Comparison of ENCODE assay signal across 11 cellular contexts in the genomic region with DNA sequence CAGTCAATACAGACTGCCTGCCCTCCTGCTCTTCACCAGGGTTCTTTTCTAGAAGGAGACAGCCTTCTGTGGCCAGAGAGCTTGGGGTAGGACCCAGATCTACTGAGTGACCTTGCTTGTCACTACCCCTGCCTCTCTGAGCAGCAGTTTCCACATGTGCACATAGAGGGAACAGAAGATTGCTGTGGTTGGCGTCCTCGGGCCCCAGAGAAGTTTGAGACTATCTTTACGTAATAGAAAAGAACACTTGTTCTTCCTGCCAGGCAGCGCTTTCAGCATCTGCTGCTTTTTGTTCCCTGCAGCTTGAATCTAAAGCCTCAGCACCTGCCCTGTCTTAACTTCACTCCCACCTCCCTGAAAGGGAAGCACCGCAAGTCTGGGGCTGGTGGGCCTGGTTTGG. TPM values are rescaled to one million over a fixed set of nuclear protein-coding genes. Genes with fewer than 3 reads are reported as not detected.
DNase-seq lines count a peak whose midpoint lies in the region; ATAC-seq lines count a peak whose summit lies in the region.
"Had no signal": no experiment of that assay in that cellular context is flagged by ENCODE, and none has a peak within 500 bp of the region (broad histone marks: within the 10 kb centered on the region; RNA-seq: fewer than 3 reads in every experiment).

No MANE protein-coding gene starts in this region.

- CTCF ChIA-PET in activated CD4-positive, alpha-beta memory T cell treated with anti-CD3 and anti-CD28 coated beads for 36 hours (lab: Charles Lee), result interaction anchor here (1.6 to 1.8 kb wide), 3 partner anchors 12 to 52 kb away, joined by 4 read pairs; a partner anchor contains a TSS
- CTCF ChIA-PET in activated CD4-positive, alpha-beta memory T cell treated with anti-CD3 and anti-CD28 coated beads, Interleukin-2, amount 10 ng/mL, durations not matched to agents 7 days and 5 days (lab: Charles Lee), result interaction anchor here (2.0 kb wide), 1 partner anchor 62 kb away, joined by 5 read pairs; no protein-coding TSS in a partner anchor

- no peak for DNase-seq in activated CD4-positive, alpha-beta memory T cell treated with anti-CD3 and anti-CD28 coated beads for 36 hours
- DNase-seq in activated CD4-positive, alpha-beta memory T cell treated with anti-CD3 and anti-CD28 coated beads, Interleukin-2, amount 10 ng/mL, durations not matched to agents 7 days and 5 days, result no peak
- peak; percentile 78 for DNase-seq in RPMI8226
- no peak for DNase-seq in effector memory CD8-positive, alpha-beta T cell
- DNase-seq in SHP77 (lab: John Stamatoyannopoulos, UW), result no peak
- no peak for DNase-seq in glomerular visceral epithelial cell (ENCODE audit: extremely low spot score)
- DNase-seq: activated CD4-positive, alpha-beta T cell treated with anti-CD3 and anti-CD28 coated beads, Interleukin-2, amount 50 U/mL, for 1 hour; trophoblast cell had no signal

- H3K4me3 Mint-ChIP-seq in activated CD4-positive, alpha-beta memory T cell treated with anti-CD3 and anti-CD28 coated beads for 36 hours, result no peak overlapping the region
- no peak overlapping the region for H3K4me3 Mint-ChIP-seq in activated CD4-positive, alpha-beta memory T cell treated with anti-CD3 and anti-CD28 coated beads, Interleukin-2, amount 10 ng/mL, durations not matched to agents 7 days and 5 days
- no peak overlapping the region for H3K4me3 Mint-ChIP-seq in effector memory CD8-positive, alpha-beta T cell
- no peak overlapping the region for H3K4me3 Mint-ChIP-seq in stimulated activated memory B cell treated with anti-CD40 and anti-IgM and Interleukin-4, amounts not matched to agents 10 μg/mL and 1 μg/mL and 100 μg/mL, for 72 hours

- H3K27me3 Mint-ChIP-seq in activated CD4-positive, alpha-beta memory T cell treated with anti-CD3 and anti-CD28 coated beads for 36 hours, result no peaks in the 10 kb centered on the region
- H3K27me3 Mint-ChIP-seq in activated CD4-positive, alpha-beta memory T cell treated with anti-CD3 and anti-CD28 coated beads, Interleukin-2, amount 10 ng/mL, durations not matched to agents 7 days and 5 days, result no peaks in the 10 kb centered on the region
- no peaks in the 10 kb centered on the region for H3K27me3 Mint-ChIP-seq in effector memory CD8-positive, alpha-beta T cell
- H3K27me3 Mint-ChIP-seq in stimulated activated memory B cell treated with anti-CD40 and anti-IgM and Interleukin-4, amounts not matched to agents 10 μg/mL and 1 μg/mL and 100 μg/mL, for 72 hours, result no peaks in the 10 kb centered on the region

- peak overlapping the region; percentile 39 for H3K27ac Mint-ChIP-seq in activated CD4-positive, alpha-beta memory T cell treated with anti-CD3 and anti-CD28 coated beads for 36 hours
- H3K27ac Mint-ChIP-seq in activated CD4-positive, alpha-beta memory T cell treated with anti-CD3 and anti-CD28 coated beads, Interleukin-2, amount 10 ng/mL, durations not matched to agents 7 days and 5 days, result no peak overlapping the region
- peak overlapping the region; percentile 100 for H3K27ac Mint-ChIP-seq in effector memory CD8-positive, alpha-beta T cell
- H3K27ac Mint-ChIP-seq in stimulated activated memory B cell treated with anti-CD40 and anti-IgM and Interleukin-4, amounts not matched to agents 10 μg/mL and 1 μg/mL and 100 μg/mL, for 72 hours, result peak overlapping the region; percentile 99

- no peak for ATAC-seq in effector memory CD8-positive, alpha-beta T cell (replicated peaks)
- ATAC-seq in stimulated activated memory B cell treated with anti-CD40 and anti-IgM and Interleukin-4, amounts not matched to agents 10 μg/mL and 1 μg/mL and 100 μg/mL, for 72 hours, result no peak
- ATAC-seq in HG03442 (IDR thresholded peaks at IDR 0.05; ENCODE audit: unreplicated experiment), result no peak
- ATAC-seq: mucosa of descending colon had no signal

- peaks cover 20% of the 10 kb centered on the region for H3K36me3 Mint-ChIP-seq in activated CD4-positive, alpha-beta memory T cell treated with anti-CD3 and anti-CD28 coated beads for 36 hours
- H3K36me3 Mint-ChIP-seq in activated CD4-positive, alpha-beta memory T cell treated with anti-CD3 and anti-CD28 coated beads, Interleukin-2, amount 10 ng/mL, durations not matched to agents 7 days and 5 days (ENCODE audit: low read depth), result peaks cover 19% of the 10 kb centered on the region
- peaks cover 20% of the 10 kb centered on the region for H3K36me3 Mint-ChIP-seq in effector memory CD8-positive, alpha-beta T cell (ENCODE audit: insufficient read depth)
- H3K36me3 Mint-ChIP-seq in stimulated activated memory B cell treated with anti-CD40 and anti-IgM and Interleukin-4, amounts not matched to agents 10 μg/mL and 1 μg/mL and 100 μg/mL, for 72 hours, result peaks cover 56% of the 10 kb centered on the region

- POLR2A ChIA-PET in activated CD4-positive, alpha-beta memory T cell treated with anti-CD3 and anti-CD28 coated beads for 36 hours (lab: Charles Lee), result interaction anchor here (4.3 kb wide), 1 partner anchor 31 kb away, joined by 14 read pairs; no protein-coding TSS in a partner anchor
- POLR2A ChIA-PET in activated CD4-positive, alpha-beta memory T cell treated with anti-CD3 and anti-CD28 coated beads, Interleukin-2, amount 10 ng/mL, durations not matched to agents 7 days and 5 days (lab: Charles Lee), result interaction anchor here (1.8 to 4.8 kb wide), 3 partner anchors 14 to 33 kb away, joined by 4 to 45 read pairs (median 19); a partner anchor contains a TSS

- peaks cover 41% of the 10 kb centered on the region for H3K4me1 Mint-ChIP-seq in activated CD4-positive, alpha-beta memory T cell treated with anti-CD3 and anti-CD28 coated beads for 36 hours (ENCODE audit: low read depth)
- peaks cover 47% of the 10 kb centered on the region for H3K4me1 Mint-ChIP-seq in activated CD4-positive, alpha-beta memory T cell treated with anti-CD3 and anti-CD28 coated beads, Interleukin-2, amount 10 ng/mL, durations not matched to agents 7 days and 5 days
- H3K4me1 Mint-ChIP-seq in effector memory CD8-positive, alpha-beta T cell (ENCODE audit: low read depth in 2 of 2), result peaks cover 31 to 32% of the 10 kb centered on the region in 2 donors
- H3K4me1 Mint-ChIP-seq in stimulated activated memory B cell treated with anti-CD40 and anti-IgM and Interleukin-4, amounts not matched to agents 10 μg/mL and 1 μg/mL and 100 μg/mL, for 72 hours, result peaks cover 75% of the 10 kb centered on the region

- no peaks in the 10 kb centered on the region for H3K9me3 Mint-ChIP-seq in activated CD4-positive, alpha-beta memory T cell treated with anti-CD3 and anti-CD28 coated beads for 36 hours
- H3K9me3 Mint-ChIP-seq in activated CD4-positive, alpha-beta memory T cell treated with anti-CD3 and anti-CD28 coated beads, Interleukin-2, amount 10 ng/mL, durations not matched to agents 7 days and 5 days, result no peaks in the 10 kb centered on the region
- no peaks in the 10 kb centered on the region for H3K9me3 Mint-ChIP-seq in effector memory CD8-positive, alpha-beta T cell
- H3K9me3 Mint-ChIP-seq in stimulated activated memory B cell treated with anti-CD40 and anti-IgM and Interleukin-4, amounts not matched to agents 10 μg/mL and 1 μg/mL and 100 μg/mL, for 72 hours, result no peaks in the 10 kb centered on the region

- intact Hi-C loops in activated CD4-positive, alpha-beta memory T cell treated with anti-CD3 and anti-CD28 coated beads for 36 hours (cut with micrococcal nuclease), result no loop called here

RNA-seq across cellular contexts. Expression of a gene that starts 1.9 kb away (rescaled TPM):
- 10 to 100 TPM; 28.7 to 34.9 TPM for total RNA-seq in activated CD4-positive, alpha-beta memory T cell treated with anti-CD3 and anti-CD28 coated beads for 36 hours
- total RNA-seq in activated CD4-positive, alpha-beta memory T cell treated with anti-CD3 and anti-CD28 coated beads, Interleukin-2, amount 10 ng/mL, durations not matched to agents 7 days and 5 days, result 10 to 100 TPM; 26.4 to 27.9 TPM

RNA-seq across cellular contexts. Expression of a gene that starts 4.6 kb away (rescaled TPM):
- total RNA-seq in activated CD4-positive, alpha-beta memory T cell treated with anti-CD3 and anti-CD28 coated beads for 36 hours, result 10 to 100 TPM; 78.9 to 82.1 TPM
- total RNA-seq in activated CD4-positive, alpha-beta memory T cell treated with anti-CD3 and anti-CD28 coated beads, Interleukin-2, amount 10 ng/mL, durations not matched to agents 7 days and 5 days, result 10 to 100 TPM; 49.1 to 58.5 TPM

RNA-seq across cellular contexts. Expression of a gene that starts 7.7 kb away (rescaled TPM):
- 100 to 1,000 TPM; 238 to 242 TPM for total RNA-seq in activated CD4-positive, alpha-beta memory T cell treated with anti-CD3 and anti-CD28 coated beads for 36 hours
- total RNA-seq in activated CD4-positive, alpha-beta memory T cell treated with anti-CD3 and anti-CD28 coated beads, Interleukin-2, amount 10 ng/mL, durations not matched to agents 7 days and 5 days, result 100 to 1,000 TPM in 1 of 2 experiments, 10 to 100 TPM in 1; 96.9 to 105 TPM

RNA-seq across cellular contexts. Expression of a gene that starts 8.7 kb away (rescaled TPM):
- total RNA-seq in activated CD4-positive, alpha-beta memory T cell treated with anti-CD3 and anti-CD28 coated beads for 36 hours, result 10 to 100 TPM; 22.5 to 26.2 TPM
- 10 to 100 TPM; 40.8 to 42.0 TPM for total RNA-seq in activated CD4-positive, alpha-beta memory T cell treated with anti-CD3 and anti-CD28 coated beads, Interleukin-2, amount 10 ng/mL, durations not matched to agents 7 days and 5 days

RNA-seq across cellular contexts. Expression of a gene that starts 12.3 kb away (rescaled TPM):
- total RNA-seq in activated CD4-positive, alpha-beta memory T cell treated with anti-CD3 and anti-CD28 coated beads for 36 hours, result 10 to 100 TPM; 10.4 to 12.3 TPM
- 10 to 100 TPM; 12.5 to 14.0 TPM for total RNA-seq in activated CD4-positive, alpha-beta memory T cell treated with anti-CD3 and anti-CD28 coated beads, Interleukin-2, amount 10 ng/mL, durations not matched to agents 7 days and 5 days
